In genomic region chr9:131420913-131421312, GRCh38 we compare ENCODE assay signal across 1 cellular context.
TF ChIP-seq lines count a peak whose summit lies in the region.

No MANE protein-coding gene starts in this region.

TF ChIP-seq in IMR-90, 13 proteins besides CTCF, POLR2A, EP300 and RAD21 (continued from another document):
- no peak for TF ChIP-seq USF2 (IDR thresholded peaks at IDR 0.05; ENCODE audit: low read depth, low read length)
- TF ChIP-seq FOS (IDR thresholded peaks at IDR 0.05; ENCODE audit: low read depth, low read length) = no peak
- TF ChIP-seq NFE2L2 (IDR thresholded peaks at IDR 0.05; ENCODE audit: low read depth, low read length) = no peak
TF ChIP-seq in IMR-90: peak in this region for 2.
